10 cellular contexts compared by ENCODE assay signal in the genomic region with DNA sequence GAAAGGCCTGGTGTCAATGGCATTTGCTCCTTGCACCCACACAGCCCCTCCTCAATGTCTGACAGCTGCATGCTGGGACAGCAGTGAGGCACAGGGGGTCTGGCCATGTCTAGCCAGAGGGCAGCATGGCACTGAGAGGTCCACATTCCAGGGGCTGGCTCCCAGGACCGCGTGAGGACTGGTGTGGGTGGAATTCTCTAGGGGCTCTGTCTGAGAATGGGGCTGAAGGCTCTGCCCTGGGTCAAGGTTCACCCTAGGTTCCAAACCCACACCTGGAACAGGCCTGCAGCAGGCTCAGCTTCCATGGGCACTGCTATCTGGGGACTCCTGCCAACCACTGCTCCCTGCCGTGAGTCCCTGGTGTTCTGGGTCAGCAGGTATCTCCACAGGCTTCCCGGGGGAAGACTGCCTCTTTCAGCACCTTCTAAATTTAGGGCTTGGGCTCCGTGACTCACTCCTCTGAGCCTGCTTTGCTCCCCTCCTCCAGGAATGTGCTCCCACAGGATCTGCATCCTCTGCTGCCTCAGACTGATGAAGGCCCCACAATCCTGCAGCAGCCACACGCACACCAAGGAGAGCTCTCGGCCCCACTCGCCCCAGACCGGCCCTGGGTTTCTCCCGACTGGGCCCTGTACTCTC. TPM values are rescaled to one million over a fixed set of nuclear protein-coding genes. Genes with fewer than 3 reads are reported as not detected.
DNase-seq lines count a peak whose midpoint lies in the region; TF ChIP-seq lines count a peak whose summit lies in the region.
"Had no signal": no experiment of that assay in that cellular context is flagged by ENCODE, and none has a peak within 500 bp of the region (broad histone marks: within the 10 kb centered on the region; RNA-seq: fewer than 3 reads in every experiment).

No MANE protein-coding gene starts in this region.

- H3K4me3 ChIP-seq in breast epithelium: no peak overlapping the region
- H3K4me3 ChIP-seq in stomach: no peak overlapping the region

- no peak for TF ChIP-seq EP300 in stomach (IDR thresholded peaks at IDR 0.05)

- H3K27ac ChIP-seq in breast epithelium: peak overlapping the region; percentile 39 to 54
- peak overlapping the region in 4 of 5 donors; percentile 46 to 96 (median 92) for H3K27ac ChIP-seq in stomach

- TF ChIP-seq CTCF in breast epithelium (IDR thresholded peaks at IDR 0.05) (no peak), stomach (IDR thresholded peaks at IDR 0.05) (no peak)

- H3K27me3 ChIP-seq in breast epithelium: no peaks in the 10 kb centered on the region
- no peaks in the 10 kb centered on the region for H3K27me3 ChIP-seq in stomach

- H3K4me1 ChIP-seq in breast epithelium (peaks cover 0 to 4% of the 10 kb centered on the region in 2 donors), stomach (peaks cover 45 to 79% (median 71%) of the 10 kb centered on the region in 4 donors)

- no peak for TF ChIP-seq POLR2A in breast epithelium (IDR thresholded peaks at IDR 0.05)
- TF ChIP-seq POLR2A in stomach (IDR thresholded peaks at IDR 0.05): no peak

- intact Hi-C loops in breast epithelium (cut with DNase I; ENCODE audit: low total_unique reads) (loop anchor here (10.0 kb wide), 1 partner anchor 65 kb away; no protein-coding TSS in a partner anchor), stomach (cut with DNase I; ENCODE audit: low total_unique reads) (no loop called here)

- peak; percentile 50 for DNase-seq in HCEC 1CT
- DNase-seq in breast epithelium (ENCODE audit: low spot score in 2 of 2): no peak
- peak; percentile 92 for DNase-seq in hepatic stellate cell (ENCODE audit: low spot score)
- DNase-seq in stomach: peak; percentile 50
- no peak for DNase-seq in SK-N-DZ (ENCODE audit: low spot score)
- DNase-seq in stimulated activated CD4-positive, alpha-beta T cell treated with anti-CD3 and anti-CD28 coated beads, Interleukin-4, amount 100 ng/mL, for 24 hours: no peak
- no peak for DNase-seq in stimulated activated CD4-positive, alpha-beta T cell treated with anti-CD3 and anti-CD28 coated beads, Interleukin-2, amount 100 ng/mL, for 24 hours
- DNase-seq in NCI-H524 treated with DMSO at 0.1 percent for 48 hours (lab: John Stamatoyannopoulos, UW): no peak
- DNase-seq: activated CD4-positive, CD25-positive, alpha-beta regulatory T cell treated with anti-CD3 and anti-CD28 coated beads, Interleukin-2, amount 50 U/mL, for 72 hours; RPMI8226 had no signal

- H3K36me3 ChIP-seq in breast epithelium (no peaks in the 10 kb centered on the region), stomach (no peaks in the 10 kb centered on the region)

- WGBS in stomach, 5 donors: 48 to 71% (median 59%) methylated on average over 7 to 10 of the region's 10 CpGs

- no peaks in the 10 kb centered on the region for H3K9me3 ChIP-seq in breast epithelium
- H3K9me3 ChIP-seq in stomach: no peaks in the 10 kb centered on the region

RNA-seq across cellular contexts. Expression of a gene that starts 4.2 kb away (rescaled TPM):
- total RNA-seq in breast epithelium (100 to 1,000 TPM in 1 of 3 donors, 10 to 100 TPM in 2; 20.6 to 117 (median 93.7) TPM), stomach (100 to 1,000 TPM; 125 to 895 (median 321) TPM)
- polyA plus RNA-seq in stomach: 100 to 1,000 TPM; 310 to 950 (median 759) TPM
- polyA plus RNA-seq in SK-N-DZ (2014; cell fraction: cytosol; rRNA removed): 30.0 and 37.8 TPM in 2 replicates
- 20.7 and 34.3 TPM in 2 replicates for polyA plus RNA-seq in SK-N-DZ (2014; cell fraction: nucleus; rRNA removed)

RNA-seq across cellular contexts. Expression of a gene that starts 24.6 kb away (rescaled TPM):
- total RNA-seq in breast epithelium: 10 to 100 TPM; 18.7 to 39.2 (median 28.2) TPM
- total RNA-seq in stomach: 100 to 1,000 TPM in 1 of 5 donors, 10 to 100 TPM in 4; 13.0 to 266 (median 40.3) TPM
- 10 to 100 TPM; 15.4 to 67.0 (median 30.4) TPM for polyA plus RNA-seq in stomach
- 21.2 TPM in 2 replicates for polyA plus RNA-seq in SK-N-DZ (2014; cell fraction: cytosol; rRNA removed)
- polyA plus RNA-seq in SK-N-DZ (2014; cell fraction: nucleus; rRNA removed): 161 and 209 TPM in 2 replicates

RNA-seq across cellular contexts. Expression of a gene that starts 37.4 kb away (rescaled TPM):
- total RNA-seq in breast epithelium (100 to 1,000 TPM in 1 of 3 donors, 10 to 100 TPM in 2; 85.9 to 109 (median 97.0) TPM), stomach (100 to 1,000 TPM in 3 of 5 donors, 10 to 100 TPM in 2; 61.9 to 201 (median 127) TPM)
- polyA plus RNA-seq in stomach: 10 to 100 TPM; 32.2 to 51.1 (median 38.2) TPM
- polyA plus RNA-seq in SK-N-DZ (2014; cell fraction: cytosol; rRNA removed): 63.6 and 74.0 TPM in 2 replicates
- 135 and 164 TPM in 2 replicates for polyA plus RNA-seq in SK-N-DZ (2014; cell fraction: nucleus; rRNA removed)

Comparison
In these comparisons a context has a peak if more than half of its experiments do, and no peak if none do; other contexts are left out.
1. DNase-seq: peak in HCEC 1CT (single experiment), hepatic stellate cell (single experiment) and stomach (single experiment); none in breast epithelium (0 of 2), SK-N-DZ (single experiment), stimulated activated CD4-positive, alpha-beta T cell treated with anti-CD3 and anti-CD28 coated beads, Interleukin-4, amount 100 ng/mL, for 24 hours (single experiment), stimulated activated CD4-positive, alpha-beta T cell treated with anti-CD3 and anti-CD28 coated beads, Interleukin-2, amount 100 ng/mL, for 24 hours (0 of 2) and NCI-H524 treated with DMSO at 0.1 percent for 48 hours (single experiment).